In genomic region chr13:23087884-23088283, GRCh38 we compare ENCODE assay signal across 9 cellular contexts.
A peak's percentile ranks its signal among the peaks of the same experiment; 100 is the strongest.
DNase-seq lines count a peak whose midpoint lies in the region; ATAC-seq and TF ChIP-seq lines count a peak whose summit lies in the region.
"Had no signal": no experiment of that assay in that cellular context is flagged by ENCODE, and none has a peak within 500 bp of the region (broad histone marks: within the 10 kb centered on the region; RNA-seq: fewer than 3 reads in every experiment).

No MANE protein-coding gene starts in this region.

- no peak overlapping the region for H3K27ac ChIP-seq in smooth muscle cell (ENCODE audit: low read depth)

- H3F3A ChIP-seq in smooth muscle cell (ENCODE audit: low read depth) = no peaks in the 10 kb centered on the region

- peaks cover 4% of the 10 kb centered on the region for H3K27me3 Mint-ChIP-seq in chondrocyte (ENCODE audit: low read depth)

- no peak for ATAC-seq in left cardiac atrium
- ATAC-seq: stimulated activated naive CD8-positive, alpha-beta T cell treated with anti-CD3 and anti-CD28 coated beads, Interleukin-15, amount 100 ng/mL, for 72 hours had no signal

- no peaks in the 10 kb centered on the region for H4K20me1 ChIP-seq in smooth muscle cell (ENCODE audit: low read depth)

- intact Hi-C loops in left cardiac atrium (cut with DNase I) = no loop called here

- no peaks in the 10 kb centered on the region for H3K36me3 Mint-ChIP-seq in chondrocyte (ENCODE audit: low read depth)

- DNase-seq in AG10803 (ENCODE audit: low read depth) = peak; percentile 6
- peak; percentile 49 for DNase-seq in GM13976 (ENCODE audit: low spot score)
- DNase-seq in NCI-H1694 (lab: John Stamatoyannopoulos, UW) = peak; percentile 0
- no peak for DNase-seq in chondrocyte (ENCODE audit: low spot score)
- no peak for DNase-seq in smooth muscle cell (lab: John Stamatoyannopoulos, UW; ENCODE audit: unreplicated experiment)
- no peak for DNase-seq in left cardiac atrium
- DNase-seq in dedifferentiated amniotic fluid mesenchymal stem cell (ENCODE audit: extremely low spot score) = no peak
- no peak for DNase-seq in NCI-H446 (lab: John Stamatoyannopoulos, UW)

- H3K36me3 ChIP-seq in smooth muscle cell (ENCODE audit: low read depth) = no peaks in the 10 kb centered on the region

- H3K9me3 ChIP-seq in smooth muscle cell (replicated peaks; ENCODE audit: low read depth) = no peaks in the 10 kb centered on the region

- no peaks in the 10 kb centered on the region for H3K4me1 Mint-ChIP-seq in chondrocyte (ENCODE audit: low read depth)
- H3K4me1 Mint-ChIP-seq: stimulated activated naive CD8-positive, alpha-beta T cell treated with anti-CD3 and anti-CD28 coated beads, Interleukin-15, amount 100 ng/mL, for 72 hours had no signal

- no peaks in the 10 kb centered on the region for H3K79me2 ChIP-seq in smooth muscle cell (ENCODE audit: low read depth)

- H3K27ac Mint-ChIP-seq in chondrocyte (ENCODE audit: unreplicated experiment) = no peak overlapping the region
- H3K27ac Mint-ChIP-seq: stimulated activated naive CD8-positive, alpha-beta T cell treated with anti-CD3 and anti-CD28 coated beads, Interleukin-15, amount 100 ng/mL, for 72 hours had no signal

- in situ Hi-C loops in GM13976 (cut with MboI; ENCODE audit: low sequenced_read_pairs, unreplicated experiment) = no loop called here

- TF ChIP-seq CTCF in AG10803 (conservative IDR thresholded peaks at IDR 0.05; ENCODE audit: low read length) (peak; percentile 63), GM13976 (IDR thresholded peaks at IDR 0.05; ENCODE audit: borderline replicate concordance, control extremely low read depth, extremely low read depth, insufficient read depth, missing control alignments) (peak; percentile 47), chondrocyte (IDR thresholded peaks at IDR 0.05) (peak; percentile 64), smooth muscle cell (IDR thresholded peaks at IDR 0.05; ENCODE audit: borderline replicate concordance, insufficient read depth, poor library complexity, severe bottlenecking) (peak; percentile 38)

- H3K4me3 ChIP-seq in AG10803 (ENCODE audit: low read length) (no peak overlapping the region), smooth muscle cell (no peak overlapping the region)

- H2AFZ ChIP-seq in smooth muscle cell (ENCODE audit: low read depth) = no peak overlapping the region

- no peak overlapping the region for H3K4me2 ChIP-seq in smooth muscle cell

- H3K9ac ChIP-seq in smooth muscle cell (ENCODE audit: low read depth) = no peak overlapping the region

- no peaks in the 10 kb centered on the region for H3K4me1 ChIP-seq in smooth muscle cell (ENCODE audit: low read depth)

- H3K9me3 Mint-ChIP-seq in chondrocyte (ENCODE audit: low read depth) = no peaks in the 10 kb centered on the region

- 48% methylated on average over 1 of the region's 1 CpG for WGBS in smooth muscle cell (ENCODE audit: low lambda C conversion rate)

- no peaks in the 10 kb centered on the region for H3K27me3 ChIP-seq in smooth muscle cell (ENCODE audit: low read depth)

- no peak overlapping the region for H3K4me3 Mint-ChIP-seq in chondrocyte (ENCODE audit: unreplicated experiment)
- H3K4me3 Mint-ChIP-seq: stimulated activated naive CD8-positive, alpha-beta T cell treated with anti-CD3 and anti-CD28 coated beads, Interleukin-15, amount 100 ng/mL, for 72 hours had no signal

Comparison
In these comparisons a context has a peak if more than half of its experiments do, and no peak if none do; other contexts are left out.
1. DNase-seq: peak in AG10803 (single experiment), GM13976 (single experiment) and NCI-H1694 (single experiment); none in chondrocyte (single experiment), smooth muscle cell (single experiment), left cardiac atrium (single experiment), dedifferentiated amniotic fluid mesenchymal stem cell (single experiment) and NCI-H446 (0 of 2).
2. Peak in every context shown above with its lines, with median percentiles within 50 percentile points of each other: CTCF ChIP-seq.